Comparison of ENCODE assay signal across 1 cellular context in genomic region chr5:145976431-145977155, GRCh38.
TF ChIP-seq lines count a peak whose summit lies in the region.

No MANE protein-coding gene starts in this region.

TF ChIP-seq in HepG2, 621 proteins besides CTCF, POLR2A, EP300 and RAD21 (continued from another document):
- no peak for TF ChIP-seq RCOR2 (CRISPR knock-in tag; IDR thresholded peaks at IDR 0.05)
- no peak for TF ChIP-seq ZSCAN25 (CRISPR knock-in tag; IDR thresholded peaks at IDR 0.05)
- no peak for TF ChIP-seq ZNF800 (CRISPR knock-in tag; IDR thresholded peaks at IDR 0.05)
- TF ChIP-seq TRIM22 (IDR thresholded peaks at IDR 0.05) = no peak
- TF ChIP-seq NR2F6 (IDR thresholded peaks at IDR 0.05) = no peak
- TF ChIP-seq NR2F6 (CRISPR knock-in tag; IDR thresholded peaks at IDR 0.05) = no peak
- no peak for TF ChIP-seq LCORL (IDR thresholded peaks at IDR 0.05)
- no peak for TF ChIP-seq LCORL (CRISPR knock-in tag; IDR thresholded peaks at IDR 0.05)
- TF ChIP-seq GATAD1 (CRISPR knock-in tag; IDR thresholded peaks at IDR 0.05) = no peak
